In genomic region chr2:238498188-238498587, GRCh38 we compare ENCODE assay signal across 26 cellular contexts.
"Had no signal": no experiment of that assay in that cellular context is flagged by ENCODE, and none has a peak within 500 bp of the region (broad histone marks: within the 10 kb centered on the region; RNA-seq: fewer than 3 reads in every experiment).

No MANE protein-coding gene starts in this region.

- FAIRE-seq: bronchial epithelial cell, endometrium, kidney, TTC549 had no signal

- DNase-seq: activated CD4-positive, alpha-beta T cell treated with anti-CD3 and anti-CD28 coated beads for 1 hour; activated CD4-positive, alpha-beta T cell treated with anti-CD3 and anti-CD28 coated beads, Interleukin-2, amount 50 U/mL, for 1 hour; activated effector memory CD4-positive, alpha-beta T cell treated with anti-CD3 and anti-CD28 coated beads, Interleukin-2, amount 50 U/mL, for 16 hours; activated naive CD4-positive, alpha-beta T cell treated with anti-CD3 and anti-CD28 coated beads, Interleukin-2, amount 10 ng/mL, durations not matched to agents 7 days and 5 days; activated T-cell treated with anti-CD3 and anti-CD28 coated beads, Interleukin-2, amount 50 U/mL, for 72 hours; amygdala; cerebellar nuclear complex; effector CD4-positive, alpha-beta T cell; foreskin fibroblast; heart right ventricle; kidney; left ventricle myocardium superior; mammary epithelial cell; midbrain; occipital lobe; retina; sigmoid colon; stimulated activated CD4-positive, alpha-beta T cell treated with anti-CD3 and anti-CD28 coated beads, Interleukin-4, amount 100 ng/mL, for 1 hour; stimulated activated naive CD4-positive, alpha-beta T cell treated with Interleukin-2 at 50 U/mL for 16 hours; T-helper 1 cell had no signal

- H3K36me3 ChIP-seq: heart right ventricle, sigmoid colon, thyroid gland had no signal

- ATAC-seq: activated T-cell treated with anti-CD3 and anti-CD28 coated beads, Interleukin-2, amount 50 U/mL, for 72 hours; heart right ventricle; left ventricle myocardium superior had no signal

- H3K9me3 ChIP-seq: heart right ventricle, sigmoid colon, thyroid gland had no signal

- H3K4me1 ChIP-seq: heart right ventricle, thyroid gland had no signal

- H3K4me3 ChIP-seq: heart right ventricle, sigmoid colon, thyroid gland had no signal

- H3K27ac ChIP-seq: heart right ventricle, sigmoid colon, thyroid gland had no signal

- H3K4me3 Mint-ChIP-seq: activated naive CD4-positive, alpha-beta T cell treated with anti-CD3 and anti-CD28 coated beads, Interleukin-2, amount 10 ng/mL, durations not matched to agents 7 days and 5 days; activated T-cell treated with anti-CD3 and anti-CD28 coated beads, Interleukin-2, amount 50 U/mL, for 72 hours; nephron had no signal

- H3K9me3 Mint-ChIP-seq: activated naive CD4-positive, alpha-beta T cell treated with anti-CD3 and anti-CD28 coated beads, Interleukin-2, amount 10 ng/mL, durations not matched to agents 7 days and 5 days; activated T-cell treated with anti-CD3 and anti-CD28 coated beads, Interleukin-2, amount 50 U/mL, for 72 hours; nephron had no signal

- H3K36me3 Mint-ChIP-seq: activated naive CD4-positive, alpha-beta T cell treated with anti-CD3 and anti-CD28 coated beads, Interleukin-2, amount 10 ng/mL, durations not matched to agents 7 days and 5 days had no signal

- H3K27ac Mint-ChIP-seq: activated T-cell treated with anti-CD3 and anti-CD28 coated beads, Interleukin-2, amount 50 U/mL, for 72 hours; nephron; progenitor cell of endocrine pancreas had no signal

- H3K27me3 ChIP-seq: sigmoid colon, thyroid gland had no signal
